Comparison of ENCODE assay signal across 1 cellular context in genomic region chr14:65281991-65282908, GRCh38.
TF ChIP-seq lines count a peak whose summit lies in the region.

No MANE protein-coding gene starts in this region.

TF ChIP-seq in GM12878, 131 proteins besides CTCF, POLR2A, EP300 and RAD21 (continued from another document):
- TF ChIP-seq CEBPZ (IDR thresholded peaks at IDR 0.05; ENCODE audit: low read depth, low read length) (no peak), PML (IDR thresholded peaks at IDR 0.05; ENCODE audit: low read length) (peak; percentile 10; the same call in 1 of the 2 replicates), ZNF274 (IDR thresholded peaks at IDR 0.05; ENCODE audit: insufficient read depth, insufficient read length) (no peak), ETV6 (conservative IDR thresholded peaks at IDR 0.05 in 1 of 2, IDR thresholded peaks at IDR 0.05 in 1 of 2; ENCODE audit: borderline replicate concordance in 1 of 2, low read depth in 1 of 2) (no peak), ZBTB33 (IDR thresholded peaks at IDR 0.05) (no peak), PKNOX1 (IDR thresholded peaks at IDR 0.05) (peak; percentile 66), CHD2 (IDR thresholded peaks at IDR 0.05; ENCODE audit: borderline replicate concordance, low read depth, low read length) (no peak), LARP7 (IDR thresholded peaks at IDR 0.05) (no peak), SRF (IDR thresholded peaks at IDR 0.05; ENCODE audit: low read depth in 2 of 2, low read length in 2 of 2) (0 out of 4 replicates have a peak, but pooled peaks of 1 of the 2 experiments have one; percentile 44)
